13 cellular contexts compared by ENCODE assay signal in the genomic region with DNA sequence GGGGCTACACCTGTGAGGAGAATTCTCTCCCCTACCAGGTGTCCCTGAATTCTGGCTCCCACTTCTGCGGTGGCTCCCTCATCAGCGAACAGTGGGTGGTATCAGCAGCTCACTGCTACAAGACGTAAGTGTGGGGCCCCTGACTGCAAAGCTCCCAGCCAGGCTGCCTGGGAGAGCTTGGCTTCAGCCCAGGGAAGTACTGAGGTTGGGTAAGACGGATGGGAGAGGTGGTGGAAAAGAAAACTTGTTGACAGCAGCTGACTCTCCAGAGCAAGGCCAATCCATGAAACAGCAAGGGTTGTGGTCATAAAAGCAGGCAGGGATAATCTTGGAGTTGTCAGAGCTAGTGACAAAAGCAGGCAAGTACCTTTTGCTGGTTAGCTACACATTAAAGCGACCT. TPM values are rescaled to one million over a fixed set of nuclear protein-coding genes. Genes with fewer than 3 reads are reported as not detected.
"Had no signal": no experiment of that assay in that cellular context is flagged by ENCODE, and none has a peak within 500 bp of the region (broad histone marks: within the 10 kb centered on the region; RNA-seq: fewer than 3 reads in every experiment).

No MANE protein-coding gene starts in this region.

RNA-seq across cellular contexts. Expression of a gene that starts 1.3 kb away (rescaled TPM):
- total RNA-seq: activated CD4-positive, alpha-beta memory T cell treated with anti-CD3 and anti-CD28 coated beads, Interleukin-2, amount 10 ng/mL, durations not matched to agents 7 days and 5 days; activated CD4-positive, alpha-beta T cell treated with anti-CD3 and anti-CD28 coated beads for 36 hours; activated CD4-positive, alpha-beta T cell treated with anti-CD3 and anti-CD28 coated beads, Interleukin-2, amount 10 ng/mL, durations not matched to agents 7 days and 5 days; activated CD8-positive, alpha-beta memory T cell treated with anti-CD3 and anti-CD28 coated beads, Interleukin-2, amount 10 ng/mL, durations not matched to agents 7 days and 5 days; activated CD8-positive, alpha-beta T cell treated with anti-CD3 and anti-CD28 coated beads, Interleukin-2, amount 10 ng/mL, durations not matched to agents 7 days and 5 days; activated naive CD8-positive, alpha-beta T cell treated with anti-CD3 and anti-CD28 coated beads, Interleukin-2, amount 10 ng/mL, durations not matched to agents 7 days and 5 days; activated T-helper 2 cell treated with anti-CD3 and anti-CD28 coated beads, Interferon-gamma antibody, Interleukin-2, Interleukin-4, amounts not matched to agents 10 μg/mL and 5 μg/mL and 100 μg/mL, durations not matched to agents 14 hours and 24 hours and 36 hours; aorta; astrocyte; cardiac muscle cell; chondrocyte; T-helper 1 cell treated with Interleukin-12 subunit alpha and Interleukin-12 subunit beta and Interleukin-4 antibody, amounts not matched to agents 30 ng/mL and 1 ng/mL, for 36 hours; T-helper 17 cell had no signal
